Comparison of ENCODE assay signal across 1 cellular context in genomic region chr2:170930132-170931109, GRCh38.
TF ChIP-seq lines count a peak whose summit lies in the region.

No MANE protein-coding gene starts in this region.

TF ChIP-seq in GM12878, 131 proteins besides CTCF, POLR2A, EP300 and RAD21 (continued from another document):
- TF ChIP-seq SUPT20H (IDR thresholded peaks at IDR 0.05; ENCODE audit: borderline replicate concordance, control insufficient read depth, low read depth, low read length): no peak
- no peak for TF ChIP-seq KAT2A (conservative IDR thresholded peaks at IDR 0.05; ENCODE audit: control insufficient read depth, low read depth, low read length)
- peak; percentile 54; the same call in 1 of the 2 replicates for TF ChIP-seq CREB1 (IDR thresholded peaks at IDR 0.05; ENCODE audit: low read depth)
- no peak for TF ChIP-seq RBBP5 (conservative IDR thresholded peaks at IDR 0.05)
- peak; percentile 59 for TF ChIP-seq E2F8 (IDR thresholded peaks at IDR 0.05; ENCODE audit: low read depth, partially characterized antibody)
TF ChIP-seq in GM12878: peak in this region for 35.
